ENCODE assay signal across 1 cellular context in genomic region chr19:33434090-33434885, GRCh38.
TF ChIP-seq lines count a peak whose summit lies in the region.

No MANE protein-coding gene starts in this region.

TF ChIP-seq in HEK293, 187 proteins besides CTCF, POLR2A, EP300 and RAD21 (continued from another document):
- TF ChIP-seq, protein P1, sequence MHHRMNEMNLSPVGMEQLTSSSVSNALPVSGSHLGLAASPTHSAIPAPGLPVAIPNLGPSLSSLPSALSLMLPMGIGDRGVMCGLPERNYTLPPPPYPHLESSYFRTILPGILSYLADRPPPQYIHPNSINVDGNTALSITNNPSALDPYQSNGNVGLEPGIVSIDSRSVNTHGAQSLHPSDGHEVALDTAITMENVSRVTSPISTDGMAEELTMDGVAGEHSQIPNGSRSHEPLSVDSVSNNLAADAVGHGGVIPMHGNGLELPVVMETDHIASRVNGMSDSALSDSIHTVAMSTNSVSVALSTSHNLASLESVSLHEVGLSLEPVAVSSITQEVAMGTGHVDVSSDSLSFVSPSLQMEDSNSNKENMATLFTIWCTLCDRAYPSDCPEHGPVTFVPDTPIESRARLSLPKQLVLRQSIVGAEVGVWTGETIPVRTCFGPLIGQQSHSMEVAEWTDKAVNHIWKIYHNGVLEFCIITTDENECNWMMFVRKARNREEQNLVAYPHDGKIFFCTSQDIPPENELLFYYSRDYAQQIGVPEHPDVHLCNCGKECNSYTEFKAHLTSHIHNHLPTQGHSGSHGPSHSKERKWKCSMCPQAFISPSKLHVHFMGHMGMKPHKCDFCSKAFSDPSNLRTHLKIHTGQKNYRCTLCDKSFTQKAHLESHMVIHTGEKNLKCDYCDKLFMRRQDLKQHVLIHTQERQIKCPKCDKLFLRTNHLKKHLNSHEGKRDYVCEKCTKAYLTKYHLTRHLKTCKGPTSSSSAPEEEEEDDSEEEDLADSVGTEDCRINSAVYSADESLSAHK (tag by site-specific recombination; IDR thresholded peaks at IDR 0.05) = no peak
- TF ChIP-seq ZNF394 (tag by site-specific recombination; IDR thresholded peaks at IDR 0.05; ENCODE audit: borderline replicate concordance) (no peak), ZNF214 (tag by site-specific recombination; IDR thresholded peaks at IDR 0.05; ENCODE audit: borderline replicate concordance) (no peak), ZSCAN16 (tag by site-specific recombination; IDR thresholded peaks at IDR 0.05) (no peak), ZNF837 (tag by site-specific recombination; IDR thresholded peaks at IDR 0.05) (no peak), ZNF223 (tag by site-specific recombination; IDR thresholded peaks at IDR 0.05) (no peak), ZNF791 (tag by site-specific recombination; IDR thresholded peaks at IDR 0.05) (no peak), ZNF324 (tag by site-specific recombination; IDR thresholded peaks at IDR 0.05) (no peak), ZNF26 (tag by site-specific recombination; IDR thresholded peaks at IDR 0.05) (no peak), ZNF521 (tag by site-specific recombination; IDR thresholded peaks at IDR 0.05) (no peak), ZNF114 (tag by site-specific recombination; IDR thresholded peaks at IDR 0.05) (no peak), ZNF610 (tag by site-specific recombination; IDR thresholded peaks at IDR 0.05; ENCODE audit: borderline replicate concordance) (no peak)
